ENCODE assay signal across 8 cellular contexts in genomic region chr10:80408198-80409085, GRCh38. TPM values are rescaled to one million over a fixed set of nuclear protein-coding genes. Genes with fewer than 3 reads are reported as not detected.
A peak's percentile ranks its signal among the peaks of the same experiment; 100 is the strongest.
DNase-seq lines count a peak whose midpoint lies in the region; ATAC-seq and TF ChIP-seq lines count a peak whose summit lies in the region.

PRXL2A (plus strand) TSS chr10:80408551; CDS start chr10:80420468, 11,917 bp downstream.

- POLR2A ChIA-PET in CD8-positive, alpha-beta T cell (lab: Charles Lee): interaction anchor here (0.7 to 1.0 kb wide), 4 partner anchors 12 to 104 kb away, joined by 3 to 7 read pairs (median 3); no protein-coding TSS in a partner anchor

- H3K27ac Mint-ChIP-seq in CD8-positive, alpha-beta T cell: peak within 1 kb of the TSS; percentile 77
- H3K27ac Mint-ChIP-seq in activated T-helper 2 cell treated with anti-CD3 and anti-CD28 coated beads, Interferon-gamma antibody, Interleukin-2, Interleukin-4, amounts not matched to agents 10 μg/mL and 5 μg/mL and 100 μg/mL, durations not matched to agents 14 hours and 24 hours and 36 hours: peak within 1 kb of the TSS; percentile 95
- peak within 1 kb of the TSS; percentile 95 for H3K27ac Mint-ChIP-seq in stimulated activated naive CD8-positive, alpha-beta T cell treated with anti-CD3 and anti-CD28 coated beads, Interleukin-15, Interleukin-2, amounts not matched to agents 100 ng/mL and 50 ng/mL, for 24 hours

- no peak for TF ChIP-seq CTCF in CD8-positive, alpha-beta T cell (IDR thresholded peaks at IDR 0.05)
- TF ChIP-seq CTCF in fibroblast of pulmonary artery (IDR thresholded peaks at IDR 0.05; ENCODE audit: low read length, missing control alignments) (no peak), neural cell (IDR thresholded peaks at IDR 0.05; ENCODE audit: poor library complexity, severe bottlenecking) (no peak)

- H3F3A ChIP-seq in neural cell (ENCODE audit: insufficient read depth, low read length, poor library complexity, severe bottlenecking): no peaks in the 10 kb centered on the region

- TF ChIP-seq RAD21 in neural cell (conservative IDR thresholded peaks at IDR 0.05): no peak

- H3K27ac ChIP-seq in CD8-positive, alpha-beta T cell (ENCODE audit: low read depth, low read length): peak within 1 kb of the TSS; percentile 39
- H3K27ac ChIP-seq in neural cell (ENCODE audit: low read length): peak within 1 kb of the TSS; percentile 44

- H2AFZ ChIP-seq in neural cell (ENCODE audit: low read depth, low read length): peak within 1 kb of the TSS; percentile 88

- CTCF ChIA-PET in CD8-positive, alpha-beta T cell (lab: Charles Lee): interaction anchor here (0.6 to 2.4 kb wide), 9 partner anchors 11 to 221 kb away, joined by 3 to 15 read pairs (median 5); no protein-coding TSS in a partner anchor

- peak within 1 kb of the TSS; percentile 91 for H3K4me3 Mint-ChIP-seq in CD8-positive, alpha-beta T cell
- peak within 1 kb of the TSS; percentile 91 for H3K4me3 Mint-ChIP-seq in activated T-helper 2 cell treated with anti-CD3 and anti-CD28 coated beads, Interferon-gamma antibody, Interleukin-2, Interleukin-4, amounts not matched to agents 10 μg/mL and 5 μg/mL and 100 μg/mL, durations not matched to agents 14 hours and 24 hours and 36 hours (ENCODE audit: low read depth)
- peak within 1 kb of the TSS; percentile 89 for H3K4me3 Mint-ChIP-seq in stimulated activated naive CD8-positive, alpha-beta T cell treated with anti-CD3 and anti-CD28 coated beads, Interleukin-15, Interleukin-2, amounts not matched to agents 100 ng/mL and 50 ng/mL, for 24 hours

- peaks cover 32% of the 10 kb centered on the region for H3K4me1 Mint-ChIP-seq in CD8-positive, alpha-beta T cell (ENCODE audit: low read depth)
- H3K4me1 Mint-ChIP-seq in activated T-helper 2 cell treated with anti-CD3 and anti-CD28 coated beads, Interferon-gamma antibody, Interleukin-2, Interleukin-4, amounts not matched to agents 10 μg/mL and 5 μg/mL and 100 μg/mL, durations not matched to agents 14 hours and 24 hours and 36 hours (ENCODE audit: low read depth): peaks cover 33% of the 10 kb centered on the region
- H3K4me1 Mint-ChIP-seq in stimulated activated naive CD8-positive, alpha-beta T cell treated with anti-CD3 and anti-CD28 coated beads, Interleukin-15, Interleukin-2, amounts not matched to agents 100 ng/mL and 50 ng/mL, for 24 hours (ENCODE audit: low read depth): peaks cover 46% of the 10 kb centered on the region

- H3K27me3 ChIP-seq in CD8-positive, alpha-beta T cell (ENCODE audit: insufficient read depth, low read length): no peaks in the 10 kb centered on the region
- H3K27me3 ChIP-seq in neural cell (ENCODE audit: insufficient read depth, low read depth, low read length): no peaks in the 10 kb centered on the region

- peak within 1 kb of the TSS; percentile 74 for H3K4me2 ChIP-seq in neural cell (ENCODE audit: low read length)

- peak; percentile 96 for ATAC-seq in CD8-positive, alpha-beta T cell
- ATAC-seq in GM19372 (IDR thresholded peaks at IDR 0.05; ENCODE audit: low read depth, unreplicated experiment) (peak; percentile 92), HG03520 (IDR thresholded peaks at IDR 0.05; ENCODE audit: unreplicated experiment) (peak; percentile 89)

- no peaks in the 10 kb centered on the region for H3K27me3 Mint-ChIP-seq in CD8-positive, alpha-beta T cell (ENCODE audit: low read depth)
- H3K27me3 Mint-ChIP-seq in activated T-helper 2 cell treated with anti-CD3 and anti-CD28 coated beads, Interferon-gamma antibody, Interleukin-2, Interleukin-4, amounts not matched to agents 10 μg/mL and 5 μg/mL and 100 μg/mL, durations not matched to agents 14 hours and 24 hours and 36 hours (ENCODE audit: low read depth): peaks cover 25% of the 10 kb centered on the region
- H3K27me3 Mint-ChIP-seq in stimulated activated naive CD8-positive, alpha-beta T cell treated with anti-CD3 and anti-CD28 coated beads, Interleukin-15, Interleukin-2, amounts not matched to agents 100 ng/mL and 50 ng/mL, for 24 hours: peaks cover 10% of the 10 kb centered on the region

- no peaks in the 10 kb centered on the region for H4K20me1 ChIP-seq in neural cell (ENCODE audit: insufficient read depth)

- no peak for TF ChIP-seq EP300 in neural cell (conservative IDR thresholded peaks at IDR 0.05; ENCODE audit: poor library complexity, severe bottlenecking)

- H3K9me2 ChIP-seq in neural cell (ENCODE audit: insufficient read depth, low read length): no peaks in the 10 kb centered on the region

- H3K4me3 ChIP-seq in CD8-positive, alpha-beta T cell (ENCODE audit: low read depth, low read length): peak within 1 kb of the TSS; percentile 65
- H3K4me3 ChIP-seq in fibroblast of pulmonary artery (replicated peaks; ENCODE audit: low read depth, low read length) (peak within 1 kb of the TSS; percentile 67), neural cell (ENCODE audit: low read length) (peak within 1 kb of the TSS; percentile 90)

- H3K9me3 ChIP-seq in CD8-positive, alpha-beta T cell (ENCODE audit: low read length): no peaks in the 10 kb centered on the region
- H3K9me3 ChIP-seq in neural cell (ENCODE audit: low read length): no peaks in the 10 kb centered on the region

- peaks cover 4% of the 10 kb centered on the region for H3K4me1 ChIP-seq in CD8-positive, alpha-beta T cell (ENCODE audit: insufficient read depth, low read length)

- H3K9ac ChIP-seq in neural cell (ENCODE audit: low read length): peak within 1 kb of the TSS; percentile 71

- H3K36me3 ChIP-seq in CD8-positive, alpha-beta T cell (ENCODE audit: insufficient read depth, low read length): no peaks in the 10 kb centered on the region
- H3K36me3 ChIP-seq in neural cell (ENCODE audit: insufficient read depth, low read length): no peaks in the 10 kb centered on the region

- peaks cover 2% of the 10 kb centered on the region for H3K36me3 Mint-ChIP-seq in CD8-positive, alpha-beta T cell
- H3K36me3 Mint-ChIP-seq in activated T-helper 2 cell treated with anti-CD3 and anti-CD28 coated beads, Interferon-gamma antibody, Interleukin-2, Interleukin-4, amounts not matched to agents 10 μg/mL and 5 μg/mL and 100 μg/mL, durations not matched to agents 14 hours and 24 hours and 36 hours (ENCODE audit: low read depth): no peaks in the 10 kb centered on the region
- H3K36me3 Mint-ChIP-seq in stimulated activated naive CD8-positive, alpha-beta T cell treated with anti-CD3 and anti-CD28 coated beads, Interleukin-15, Interleukin-2, amounts not matched to agents 100 ng/mL and 50 ng/mL, for 24 hours (ENCODE audit: low read depth): no peaks in the 10 kb centered on the region

- intact Hi-C loops in CD8-positive, alpha-beta T cell (cut with DNase I, micrococcal nuclease): loop anchor here (1.0 to 5.0 kb wide), 2 partner anchors 44 to 47 kb away; partner anchors contain the start of gene TSPAN14 (in 1 of the 2)
- intact Hi-C loops in activated T-helper 2 cell treated with anti-CD3 and anti-CD28 coated beads, Interferon-gamma antibody, Interleukin-2, Interleukin-4, amounts not matched to agents 10 μg/mL and 5 μg/mL and 100 μg/mL, durations not matched to agents 14 hours and 24 hours and 36 hours (cut with micrococcal nuclease): no loop called here

- peaks cover 7% of the 10 kb centered on the region for H3K79me2 ChIP-seq in neural cell (replicated peaks; ENCODE audit: insufficient read depth, low read length)

- H3K9me3 Mint-ChIP-seq in CD8-positive, alpha-beta T cell: no peaks in the 10 kb centered on the region
- H3K9me3 Mint-ChIP-seq in activated T-helper 2 cell treated with anti-CD3 and anti-CD28 coated beads, Interferon-gamma antibody, Interleukin-2, Interleukin-4, amounts not matched to agents 10 μg/mL and 5 μg/mL and 100 μg/mL, durations not matched to agents 14 hours and 24 hours and 36 hours: no peaks in the 10 kb centered on the region
- H3K9me3 Mint-ChIP-seq in stimulated activated naive CD8-positive, alpha-beta T cell treated with anti-CD3 and anti-CD28 coated beads, Interleukin-15, Interleukin-2, amounts not matched to agents 100 ng/mL and 50 ng/mL, for 24 hours: no peaks in the 10 kb centered on the region

- DNase-seq in CD8-positive, alpha-beta T cell: peak; percentile 52 to 87 (median 80)
- DNase-seq in OCI-M2 (lab: John Stamatoyannopoulos, UW; ENCODE audit: unreplicated experiment): peak; percentile 44
- peak; percentile 75 for DNase-seq in activated T-helper 2 cell treated with anti-CD3 and anti-CD28 coated beads, Interferon-gamma antibody, Interleukin-2, Interleukin-4, amounts not matched to agents 10 μg/mL and 5 μg/mL and 100 μg/mL, durations not matched to agents 14 hours and 24 hours and 36 hours (ENCODE audit: low spot score)
- DNase-seq in fibroblast of pulmonary artery (ENCODE audit: low read depth): peak; percentile 38

TF ChIP-seq in neural cell, 6 proteins besides CTCF, POLR2A, EP300 and RAD21 (continues in another document):
- TF ChIP-seq EZH2 (IDR thresholded peaks at IDR 0.05; ENCODE audit: borderline replicate concordance, insufficient read depth, low read length, poor library complexity, severe bottlenecking) (no peak), TAF1 (IDR thresholded peaks at IDR 0.05; ENCODE audit: low read depth) (peak; percentile 31), POLR2AphosphoS5 (IDR thresholded peaks at IDR 0.05) (peak; percentile 54), SMC3 (conservative IDR thresholded peaks at IDR 0.05; ENCODE audit: poor library complexity) (peak; percentile 21)

RNA-seq across cellular contexts. Expression of gene PRXL2A, which starts in this region (rescaled TPM):
- 1 to 10 TPM; 4.6 to 5.1 TPM for total RNA-seq in CD8-positive, alpha-beta T cell
- 18.4 and 19.6 TPM in 2 replicates for total RNA-seq in activated T-helper 2 cell treated with anti-CD3 and anti-CD28 coated beads, Interferon-gamma antibody, Interleukin-2, Interleukin-4, amounts not matched to agents 10 μg/mL and 5 μg/mL and 100 μg/mL, durations not matched to agents 14 hours and 24 hours and 36 hours
- polyA plus RNA-seq in neural cell: 56.3 and 60.5 TPM in 2 replicates
- polyA minus RNA-seq in neural cell: 36.0 and 37.6 TPM in 2 replicates

Comparison
In these comparisons a context has a peak if more than half of its experiments do, and no peak if none do; other contexts are left out.
1. Peak in every context shown above with its lines: DNase-seq, ATAC-seq, H3K4me3 ChIP-seq and H3K27ac ChIP-seq.